11 cellular contexts compared by ENCODE assay signal in the genomic region with DNA sequence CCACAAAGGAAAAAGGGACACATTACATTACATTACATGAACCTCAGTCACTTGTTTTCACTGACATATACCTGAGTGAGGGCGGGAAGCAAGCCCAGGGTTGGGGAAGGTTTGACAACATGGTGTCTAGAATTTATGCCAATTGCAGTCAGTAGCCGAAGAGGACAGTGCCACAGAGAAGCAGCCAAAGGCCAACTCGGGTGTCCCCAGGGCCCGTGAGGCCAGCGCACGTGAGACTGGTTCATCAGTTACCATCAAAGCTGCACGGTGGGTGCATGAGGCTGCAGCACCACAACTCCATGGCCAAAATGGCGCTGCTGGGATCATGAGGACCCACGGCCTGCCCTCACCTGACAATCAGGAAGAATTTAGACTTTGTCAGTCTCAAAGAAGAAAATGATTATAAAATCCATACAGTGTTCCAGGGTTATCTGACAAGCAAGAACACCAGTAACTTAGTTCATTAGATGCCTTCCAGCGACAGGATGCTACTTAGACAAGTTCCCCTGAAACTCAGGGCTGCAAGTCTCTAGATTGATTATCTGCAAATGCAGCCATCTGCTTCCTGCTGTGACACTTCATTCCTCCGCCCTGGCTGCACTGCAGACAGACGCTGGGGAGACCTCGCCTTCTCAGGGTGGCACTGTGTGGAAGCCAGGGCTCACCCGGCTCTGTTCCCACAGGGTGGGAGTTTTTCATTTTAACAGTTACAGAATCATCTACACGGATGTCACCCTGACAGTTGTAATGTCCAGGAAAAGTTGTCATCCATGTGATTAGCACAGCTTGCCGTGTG. TPM values are rescaled to one million over a fixed set of nuclear protein-coding genes. Genes with fewer than 3 reads are reported as not detected.
DNase-seq lines count a peak whose midpoint lies in the region; ATAC-seq, FAIRE-seq and TF ChIP-seq lines count a peak whose summit lies in the region.
"Not testable (repeated sequence)": the region's sequence is repeated elsewhere in the genome, so short reads cannot be mapped to it uniquely, and the experiment has no call there.
"Had no signal": no experiment of that assay in that cellular context is flagged by ENCODE, and none has a peak within 500 bp of the region (broad histone marks: within the 10 kb centered on the region; RNA-seq: fewer than 3 reads in every experiment).

No MANE protein-coding gene starts in this region.

- H3K79me2 ChIP-seq in K562 (ENCODE audit: control insufficient read depth, insufficient read depth, low read length), result not testable (repeated sequence)

- not testable (repeated sequence) for H3K4me3 Mint-ChIP-seq in endothelial cell (ENCODE audit: unreplicated experiment); naive thymus-derived CD4-positive, alpha-beta T cell

- H3K27ac Mint-ChIP-seq in endothelial cell (ENCODE audit: unreplicated experiment), result peak overlapping the region; percentile 38
- H3K27ac Mint-ChIP-seq in naive thymus-derived CD4-positive, alpha-beta T cell, result not testable (repeated sequence)

- peaks cover 46% of the 10 kb centered on the region for H3K4me1 Mint-ChIP-seq in endothelial cell (ENCODE audit: unreplicated experiment)
- not testable (repeated sequence) for H3K4me1 Mint-ChIP-seq in naive thymus-derived CD4-positive, alpha-beta T cell

- intact Hi-C loops in K562 (cut with micrococcal nuclease); naive thymus-derived CD4-positive, alpha-beta T cell (cut with micrococcal nuclease): not testable (repeated sequence)

- not testable (repeated sequence) for H3K27me3 ChIP-seq in HUES64 (ENCODE audit: insufficient read depth, low read length); naive thymus-derived CD4-positive, alpha-beta T cell (ENCODE audit: control insufficient read depth in 2 of 2, insufficient read depth in 2 of 2, low read length in 2 of 2)
- H3K27me3 ChIP-seq in K562 (ENCODE audit: control insufficient read depth in 2 of 2, insufficient read depth in 2 of 2, low read length in 2 of 2), result peaks cover under 1 to 26% of the 10 kb centered on the region in 2 experiments; a peak in 3 of 5 replicates

- not testable (repeated sequence) for H3K36me3 Mint-ChIP-seq in endothelial cell (ENCODE audit: low read depth, unreplicated experiment); naive thymus-derived CD4-positive, alpha-beta T cell

- not testable (repeated sequence) for TF ChIP-seq EP300 in K562 (IDR thresholded peaks at IDR 0.05; ENCODE audit: low read length)

- POLR2A ChIA-PET in K562 (lab: Yijun Ruan, JAX); naive thymus-derived CD4-positive, alpha-beta T cell (lab: Charles Lee): not testable (repeated sequence)

- H3K4me3 ChIP-seq in HUES64 (ENCODE audit: low read length); K562; naive thymus-derived CD4-positive, alpha-beta T cell (ENCODE audit: low read length): not testable (repeated sequence)

- H3K4me2 ChIP-seq in K562 (ENCODE audit: insufficient read depth, low read length), result not testable (repeated sequence)

- DNase-seq in GM12891 (ENCODE audit: insufficient read length, low spot score); K562 (ENCODE audit: extremely low read depth in 1 of 4, low spot score in 3 of 4); endothelial cell (ENCODE audit: low spot score); left lobe of liver (ENCODE audit: low spot score); naive thymus-derived CD4-positive, alpha-beta T cell; urothelium cell line (ENCODE audit: low spot score): not testable (repeated sequence)

- not testable (repeated sequence) for H2AFZ ChIP-seq in K562 (ENCODE audit: low read depth, low read length)

- H3K9me3 ChIP-seq in HUES64 (ENCODE audit: insufficient read depth, low read depth, low read length); K562 (replicated peaks; ENCODE audit: control insufficient read depth, insufficient read depth, low read depth, low read length); naive thymus-derived CD4-positive, alpha-beta T cell (ENCODE audit: control insufficient read depth in 2 of 3, low read length in 3 of 3): not testable (repeated sequence)

- not testable (repeated sequence) for H3K36me3 ChIP-seq in HUES64 (ENCODE audit: insufficient read depth, low read length); K562 (ENCODE audit: control insufficient read depth, insufficient read depth, low read length); naive thymus-derived CD4-positive, alpha-beta T cell (ENCODE audit: control insufficient read depth in 2 of 3, insufficient read depth in 3 of 3, low read length in 3 of 3)

- H3K9me3 Mint-ChIP-seq in endothelial cell (ENCODE audit: unreplicated experiment); naive thymus-derived CD4-positive, alpha-beta T cell: not testable (repeated sequence)

- not testable (repeated sequence) for H4K20me1 ChIP-seq in K562 (replicated peaks; ENCODE audit: control insufficient read depth, insufficient read depth, low read length)

- FAIRE-seq in GM12891 (lab: Jason Lieb, UNC) (peak; percentile 47), K562 (lab: Jason Lieb, UNC) (peak; percentile 90), urothelium cell line (lab: Jason Lieb, UNC) (peak; percentile 5)

- CTCF ChIA-PET in K562 (lab: Yijun Ruan, JAX; ENCODE audit: low intra/inter-chr PET ratio); naive thymus-derived CD4-positive, alpha-beta T cell (lab: Charles Lee): not testable (repeated sequence)

- ATAC-seq in K562, result not testable (repeated sequence)
- ATAC-seq in left lobe of liver, result peak; percentile 55
- ATAC-seq in naive thymus-derived CD4-positive, alpha-beta T cell, result peak; percentile 18

- not testable (repeated sequence) for TF ChIP-seq CTCF in K562 (IDR thresholded peaks at IDR 0.05 in 2 of 3, conservative IDR thresholded peaks at IDR 0.05 in 1 of 3; ENCODE audit: insufficient read depth in 2 of 3, low read depth in 1 of 3, low read length in 3 of 3); endothelial cell (IDR thresholded peaks at IDR 0.05; ENCODE audit: unreplicated experiment)

- H3K27me3 Mint-ChIP-seq in endothelial cell (ENCODE audit: unreplicated experiment), result not testable (repeated sequence)
- H3K27me3 Mint-ChIP-seq in naive thymus-derived CD4-positive, alpha-beta T cell, result peaks cover 9 to 23% (median 21%) of the 10 kb centered on the region in 5 donors

- H3K4me1 ChIP-seq in HUES64 (ENCODE audit: insufficient read depth, low read length), result peaks cover 44% of the 10 kb centered on the region
- not testable (repeated sequence) for H3K4me1 ChIP-seq in K562 (replicated peaks in 1 of 2; ENCODE audit: control insufficient read depth in 2 of 2, insufficient read depth in 2 of 2, low read length in 2 of 2); naive thymus-derived CD4-positive, alpha-beta T cell (ENCODE audit: control insufficient read depth in 2 of 2, insufficient read depth in 2 of 2, low read length in 2 of 2)

- in situ Hi-C loops in K562 (cut with MboI), result loop anchor here (25.0 kb wide), 1 partner anchor 516 kb away; no protein-coding TSS in a partner anchor

- 0 out of 2 replicates have a peak overlapping the region, but pooled peaks have one; percentile 35 for H3K27ac ChIP-seq in HUES64 (ENCODE audit: low read depth, low read length)
- not testable (repeated sequence) for H3K27ac ChIP-seq in K562 (ENCODE audit: extremely low read depth, low read depth, low read length); naive thymus-derived CD4-positive, alpha-beta T cell (ENCODE audit: low read depth, low read length)

- not testable (repeated sequence) for BruUV-seq in K562 (replicated peaks; lab: Mats Ljungman, UMichigan)

- TF ChIP-seq POLR2A in GM12891 (IDR thresholded peaks at IDR 0.05; ENCODE audit: low read depth, low read length); K562 (conservative IDR thresholded peaks at IDR 0.05): not testable (repeated sequence)

- H3K9me1 ChIP-seq in K562 (ENCODE audit: control insufficient read depth, insufficient read depth, low read length), result not testable (repeated sequence)

- TF ChIP-seq RAD21 in K562 (CRISPR knock-in tag; conservative IDR thresholded peaks at IDR 0.05 in 1 of 2, IDR thresholded peaks at IDR 0.05 in 1 of 2), result not testable (repeated sequence)

- H3K9ac ChIP-seq in HUES64 (ENCODE audit: low read depth, low read length); K562 (ENCODE audit: insufficient read depth in 1 of 2, low read depth in 2 of 2, low read length in 2 of 2): not testable (repeated sequence)

- 78% methylated on average over 11 of the region's 16 CpGs for WGBS in HUES64
- 2% methylated on average over 13 of the region's 16 CpGs for WGBS in K562 (ENCODE audit: insufficient coverage, low coverage, missing lambda C conversion rate)

RNA-seq across cellular contexts. Expression of gene UNC93A, which starts 12.8 kb away (rescaled TPM):
- 0.28 TPM for polyA plus RNA-seq in GM12891 (2012; ENCODE audit: low read depth, missing spikeins)
- 0.25 TPM for polyA plus RNA-seq in HUES64 (2013, experiment 1 of 2)
- polyA plus RNA-seq in HUES64 (2013, experiment 2 of 2), result 0.57 TPM
- not detected in 2 replicates for total RNA-seq in K562 (2011; cell fraction: chromatin; rRNA removed; ENCODE audit: low replicate concordance)
- not detected in 2 replicates for total RNA-seq in K562 (2011; cell fraction: nucleolus; rRNA removed)
- total RNA-seq in K562 (2011; cell fraction: nucleoplasm; rRNA removed), result not detected in 2 replicates
- total RNA-seq in K562 (2014; rRNA removed) (not detected in 2 replicates), K562 (2014; rRNA removed; fragmentation: Illumina TruSeq; extraction: Trizol) (not detected in 2 replicates), K562 (2015; rRNA removed; fragmentation: Illumina TruSeq; extraction: Trizol) (not detected in 2 replicates), K562 (2021) (not detected in 2 replicates), endothelial cell (ENCODE audit: unreplicated experiment) (not detected), left lobe of liver (5.3 TPM)
- polyA plus RNA-seq in K562 (2011; rRNA removed) (not detected in 2 replicates), K562 (2014; fragmentation: Illumina TruSeq; extraction: Trizol) (not detected in 2 replicates), K562 (2014; fragmentation: Nextera tagmentation; extraction: Ambion mirVana) (not detected), K562 (2014; rRNA removed) (not detected in 2 replicates)
- polyA plus RNA-seq in K562 (2011; cell fraction: cytosol; rRNA removed), result not detected in 2 replicates
- polyA plus RNA-seq in K562 (2011; cell fraction: nucleus; rRNA removed), result not detected in 2 replicates
- polyA plus RNA-seq in K562 (2012), result not detected in 2 replicates
- not detected in 2 replicates for polyA minus RNA-seq in K562 (2011; rRNA and poly(A)+ RNA removed)
- not detected in 2 replicates for polyA minus RNA-seq in K562 (2011; cell fraction: cytosol; rRNA and poly(A)+ RNA removed)
- not detected in 2 replicates for polyA minus RNA-seq in K562 (2011; cell fraction: nucleus; rRNA and poly(A)+ RNA removed)
- total RNA-seq in naive thymus-derived CD4-positive, alpha-beta T cell, result not detected
- polyA plus RNA-seq in naive thymus-derived CD4-positive, alpha-beta T cell, result not detected
- total RNA-seq: CD8-positive, alpha-beta T cell had no signal
- polyA plus RNA-seq: A549 had no signal

RNA-seq across cellular contexts. Expression of gene TTLL2, which starts 46.5 kb away (rescaled TPM):
- polyA plus RNA-seq in GM12891 (2012; ENCODE audit: low read depth, missing spikeins), result not detected
- not detected for polyA plus RNA-seq in HUES64 (2013, experiment 1 of 2)
- polyA plus RNA-seq in HUES64 (2013, experiment 2 of 2), result not detected
- total RNA-seq in K562 (2011; cell fraction: chromatin; rRNA removed; ENCODE audit: low replicate concordance), result not detected in 2 replicates
- total RNA-seq in K562 (2011; cell fraction: nucleolus; rRNA removed), result not detected in 2 replicates
- not detected in 2 replicates for total RNA-seq in K562 (2011; cell fraction: nucleoplasm; rRNA removed)
- total RNA-seq in K562 (2014; rRNA removed), result not detected in 2 replicates
- not detected in 2 replicates for total RNA-seq in K562 (2014; rRNA removed; fragmentation: Illumina TruSeq; extraction: Trizol)
- total RNA-seq in K562 (2015; rRNA removed; fragmentation: Illumina TruSeq; extraction: Trizol), result not detected in 2 replicates
- not detected in 2 replicates for total RNA-seq in K562 (2021)
- not detected in 2 replicates for polyA plus RNA-seq in K562 (2011; rRNA removed)
- polyA plus RNA-seq in K562 (2011; cell fraction: cytosol; rRNA removed), result not detected in 2 replicates
- not detected in 2 replicates for polyA plus RNA-seq in K562 (2011; cell fraction: nucleus; rRNA removed)
- not detected in 2 replicates for polyA plus RNA-seq in K562 (2012)
- polyA plus RNA-seq in K562 (2014; fragmentation: Illumina TruSeq; extraction: Trizol), result not detected in 2 replicates
- polyA plus RNA-seq in K562 (2014; fragmentation: Nextera tagmentation; extraction: Ambion mirVana), result not detected
- not detected in 2 replicates for polyA plus RNA-seq in K562 (2014; rRNA removed)
- polyA minus RNA-seq in K562 (2011; rRNA and poly(A)+ RNA removed), result not detected in 2 replicates
- polyA minus RNA-seq in K562 (2011; cell fraction: cytosol; rRNA and poly(A)+ RNA removed), result not detected in 2 replicates
- polyA minus RNA-seq in K562 (2011; cell fraction: nucleus; rRNA and poly(A)+ RNA removed), result not detected in 2 replicates
- not detected for total RNA-seq in endothelial cell (ENCODE audit: unreplicated experiment)
- not detected for total RNA-seq in left lobe of liver
- total RNA-seq in naive thymus-derived CD4-positive, alpha-beta T cell, result not detected
- not detected for polyA plus RNA-seq in naive thymus-derived CD4-positive, alpha-beta T cell
- total RNA-seq: Caco-2; CD8-positive, alpha-beta T cell; H7 had no signal
- polyA plus RNA-seq: A549 had no signal
